1 cellular context compared by ENCODE assay signal in genomic region chr22:20116951-20117645, GRCh38.
TF ChIP-seq lines count a peak whose summit lies in the region.

A gene with protein sequence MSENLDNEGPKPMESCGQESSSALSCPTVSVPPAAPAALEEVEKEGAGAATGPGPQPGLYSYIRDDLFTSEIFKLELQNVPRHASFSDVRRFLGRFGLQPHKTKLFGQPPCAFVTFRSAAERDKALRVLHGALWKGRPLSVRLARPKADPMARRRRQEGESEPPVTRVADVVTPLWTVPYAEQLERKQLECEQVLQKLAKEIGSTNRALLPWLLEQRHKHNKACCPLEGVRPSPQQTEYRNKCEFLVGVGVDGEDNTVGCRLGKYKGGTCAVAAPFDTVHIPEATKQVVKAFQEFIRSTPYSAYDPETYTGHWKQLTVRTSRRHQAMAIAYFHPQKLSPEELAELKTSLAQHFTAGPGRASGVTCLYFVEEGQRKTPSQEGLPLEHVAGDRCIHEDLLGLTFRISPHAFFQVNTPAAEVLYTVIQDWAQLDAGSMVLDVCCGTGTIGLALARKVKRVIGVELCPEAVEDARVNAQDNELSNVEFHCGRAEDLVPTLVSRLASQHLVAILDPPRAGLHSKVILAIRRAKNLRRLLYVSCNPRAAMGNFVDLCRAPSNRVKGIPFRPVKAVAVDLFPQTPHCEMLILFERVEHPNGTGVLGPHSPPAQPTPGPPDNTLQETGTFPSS (minus strand): TSS chr22:20117226. CDS start chr22:20116906, 320 bp downstream.

TF ChIP-seq in HepG2, 621 proteins besides CTCF, POLR2A, EP300 and RAD21 (continued from another document and continues in another):
- TF ChIP-seq ZNF639 (CRISPR knock-in tag; conservative IDR thresholded peaks at IDR 0.05), result peak; percentile 99
- peak; percentile 90 for TF ChIP-seq ZGPAT (CRISPR knock-in tag; IDR thresholded peaks at IDR 0.05)
- TF ChIP-seq ATF2 (CRISPR knock-in tag; IDR thresholded peaks at IDR 0.05), result peak; percentile 70; the same call in 1 of the 2 replicates
- no peak for TF ChIP-seq KLF9 (CRISPR knock-in tag; IDR thresholded peaks at IDR 0.05; ENCODE audit: low read depth)
- TF ChIP-seq ZNF101 (CRISPR knock-in tag; IDR thresholded peaks at IDR 0.05; ENCODE audit: borderline replicate concordance, low read depth), result no peak; the same call in 1 of the 2 replicates
- no peak; the same call in none of the 2 replicates for TF ChIP-seq CCDC6 (CRISPR knock-in tag; IDR thresholded peaks at IDR 0.05)
- no peak for TF ChIP-seq DNMT3B (CRISPR knock-in tag; conservative IDR thresholded peaks at IDR 0.05)
- TF ChIP-seq ZNF274 (CRISPR knock-in tag; IDR thresholded peaks at IDR 0.05), result no peak; the same call in 1 of the 2 replicates
- no peak for TF ChIP-seq ZNF432 (CRISPR knock-in tag; IDR thresholded peaks at IDR 0.05; ENCODE audit: borderline replicate concordance)
- TF ChIP-seq STAG1 (CRISPR knock-in tag; IDR thresholded peaks at IDR 0.05), result no peak
- TF ChIP-seq, protein P1, sequence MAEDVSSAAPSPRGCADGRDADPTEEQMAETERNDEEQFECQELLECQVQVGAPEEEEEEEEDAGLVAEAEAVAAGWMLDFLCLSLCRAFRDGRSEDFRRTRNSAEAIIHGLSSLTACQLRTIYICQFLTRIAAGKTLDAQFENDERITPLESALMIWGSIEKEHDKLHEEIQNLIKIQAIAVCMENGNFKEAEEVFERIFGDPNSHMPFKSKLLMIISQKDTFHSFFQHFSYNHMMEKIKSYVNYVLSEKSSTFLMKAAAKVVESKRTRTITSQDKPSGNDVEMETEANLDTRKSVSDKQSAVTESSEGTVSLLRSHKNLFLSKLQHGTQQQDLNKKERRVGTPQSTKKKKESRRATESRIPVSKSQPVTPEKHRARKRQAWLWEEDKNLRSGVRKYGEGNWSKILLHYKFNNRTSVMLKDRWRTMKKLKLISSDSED (CRISPR knock-in tag; IDR thresholded peaks at IDR 0.05), result no peak
- TF ChIP-seq GZF1 (CRISPR knock-in tag; IDR thresholded peaks at IDR 0.05), result no peak
- TF ChIP-seq ZNF572 (CRISPR knock-in tag; IDR thresholded peaks at IDR 0.05), result 0 out of 2 replicates have a peak, but pooled peaks have one; percentile 37
- TF ChIP-seq ARNTL (CRISPR knock-in tag; IDR thresholded peaks at IDR 0.05), result no peak
- TF ChIP-seq ZFP36 (IDR thresholded peaks at IDR 0.05; ENCODE audit: borderline replicate concordance, low read depth, low read length, partially characterized antibody), result no peak
- TF ChIP-seq PRDM10 (CRISPR knock-in tag; IDR thresholded peaks at IDR 0.05; ENCODE audit: low read depth), result no peak
- TF ChIP-seq NR2C2 (CRISPR knock-in tag; IDR thresholded peaks at IDR 0.05; ENCODE audit: borderline replicate concordance), result peak; percentile 99
- TF ChIP-seq YEATS2 (CRISPR knock-in tag; IDR thresholded peaks at IDR 0.05; ENCODE audit: borderline replicate concordance), result peak; percentile 88
- no peak for TF ChIP-seq SRSF1 (optimal IDR thresholded peaks at IDR 0.05; ENCODE audit: low read depth, low read length)
- peak; percentile 96 for TF ChIP-seq ZC3H13 (CRISPR knock-in tag; IDR thresholded peaks at IDR 0.05)
- TF ChIP-seq ISL2 (CRISPR knock-in tag; IDR thresholded peaks at IDR 0.05), result peak; percentile 55; the same call in 1 of the 2 replicates
- no peak for TF ChIP-seq LCORL (IDR thresholded peaks at IDR 0.05)
- peak; percentile 50; the same call in 1 of the 2 replicates for TF ChIP-seq LCORL (CRISPR knock-in tag; IDR thresholded peaks at IDR 0.05)
- peak; percentile 87; the same call in 1 of the 2 replicates for TF ChIP-seq ZNF776 (CRISPR knock-in tag; IDR thresholded peaks at IDR 0.05)
- TF ChIP-seq ZNF619 (CRISPR knock-in tag; IDR thresholded peaks at IDR 0.05), result peak; percentile 82
- TF ChIP-seq, protein P2, sequence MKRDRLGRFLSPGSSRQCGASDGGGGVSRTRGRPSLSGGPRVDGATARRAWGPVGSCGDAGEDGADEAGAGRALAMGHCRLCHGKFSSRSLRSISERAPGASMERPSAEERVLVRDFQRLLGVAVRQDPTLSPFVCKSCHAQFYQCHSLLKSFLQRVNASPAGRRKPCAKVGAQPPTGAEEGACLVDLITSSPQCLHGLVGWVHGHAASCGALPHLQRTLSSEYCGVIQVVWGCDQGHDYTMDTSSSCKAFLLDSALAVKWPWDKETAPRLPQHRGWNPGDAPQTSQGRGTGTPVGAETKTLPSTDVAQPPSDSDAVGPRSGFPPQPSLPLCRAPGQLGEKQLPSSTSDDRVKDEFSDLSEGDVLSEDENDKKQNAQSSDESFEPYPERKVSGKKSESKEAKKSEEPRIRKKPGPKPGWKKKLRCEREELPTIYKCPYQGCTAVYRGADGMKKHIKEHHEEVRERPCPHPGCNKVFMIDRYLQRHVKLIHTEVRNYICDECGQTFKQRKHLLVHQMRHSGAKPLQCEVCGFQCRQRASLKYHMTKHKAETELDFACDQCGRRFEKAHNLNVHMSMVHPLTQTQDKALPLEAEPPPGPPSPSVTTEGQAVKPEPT (CRISPR knock-in tag; IDR thresholded peaks at IDR 0.05; ENCODE audit: low read depth), result peak; percentile 98
- no peak for TF ChIP-seq ZNF225 (CRISPR knock-in tag; IDR thresholded peaks at IDR 0.05)
- peak; percentile 62 for TF ChIP-seq PPARG (CRISPR knock-in tag; conservative IDR thresholded peaks at IDR 0.05)
- TF ChIP-seq SRF (IDR thresholded peaks at IDR 0.05; ENCODE audit: low read depth, low read length), result 0 out of 2 replicates have a peak, but pooled peaks have one; percentile 12
- TF ChIP-seq BRF2 (CRISPR knock-in tag; IDR thresholded peaks at IDR 0.05), result peak; percentile 97
- TF ChIP-seq BCL3 (CRISPR knock-in tag; IDR thresholded peaks at IDR 0.05), result no peak
- TF ChIP-seq MATR3 (CRISPR knock-in tag; IDR thresholded peaks at IDR 0.05), result no peak
- TF ChIP-seq, protein P3, sequence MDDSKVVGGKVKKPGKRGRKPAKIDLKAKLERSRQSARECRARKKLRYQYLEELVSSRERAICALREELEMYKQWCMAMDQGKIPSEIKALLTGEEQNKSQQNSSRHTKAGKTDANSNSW (CRISPR knock-in tag; IDR thresholded peaks at IDR 0.05; ENCODE audit: borderline replicate concordance), result no peak
- TF ChIP-seq BORCS8-MEF2B (CRISPR knock-in tag; IDR thresholded peaks at IDR 0.05), result peak; percentile 93
- TF ChIP-seq ZIK1 (CRISPR knock-in tag; IDR thresholded peaks at IDR 0.05; ENCODE audit: borderline replicate concordance, low read depth), result peak; percentile 94
- peak; percentile 62 for TF ChIP-seq ZNF546 (CRISPR knock-in tag; conservative IDR thresholded peaks at IDR 0.05)
- peak; percentile 52; the same call in 1 of the 2 replicates for TF ChIP-seq KLF15 (CRISPR knock-in tag; IDR thresholded peaks at IDR 0.05; ENCODE audit: borderline replicate concordance)
- peak; percentile 70; the same call in 1 of the 2 replicates for TF ChIP-seq THAP9 (CRISPR knock-in tag; IDR thresholded peaks at IDR 0.05; ENCODE audit: borderline replicate concordance)
- TF ChIP-seq SUZ12 (IDR thresholded peaks at IDR 0.05; ENCODE audit: low read depth, low read length), result peak; percentile 49
- TF ChIP-seq HOXA9 (CRISPR knock-in tag; IDR thresholded peaks at IDR 0.05; ENCODE audit: borderline replicate concordance), result peak; percentile 81; the same call in 1 of the 2 replicates
- TF ChIP-seq ZNF75D (CRISPR knock-in tag; IDR thresholded peaks at IDR 0.05; ENCODE audit: borderline replicate concordance), result no peak
- no peak for TF ChIP-seq SCMH1 (CRISPR knock-in tag; IDR thresholded peaks at IDR 0.05; ENCODE audit: borderline replicate concordance)
- peak; percentile 62; the same call in 1 of the 2 replicates for TF ChIP-seq ZNF747 (CRISPR knock-in tag; IDR thresholded peaks at IDR 0.05; ENCODE audit: borderline replicate concordance)
